In genomic region chr1:248857749-248858095, GRCh38 we compare ENCODE assay signal across 8 cellular contexts. TPM values are rescaled to one million over a fixed set of nuclear protein-coding genes. Genes with fewer than 3 reads are reported as not detected.
DNase-seq lines count a peak whose midpoint lies in the region; ATAC-seq and TF ChIP-seq lines count a peak whose summit lies in the region.

No MANE protein-coding gene starts in this region.

- H3K27me3 Mint-ChIP-seq in CD4-positive, CD25-positive, alpha-beta regulatory T cell = no peaks in the 10 kb centered on the region
- no peaks in the 10 kb centered on the region for H3K27me3 Mint-ChIP-seq in natural killer cell (ENCODE audit: low read depth in 2 of 2)

- H3K27me3 ChIP-seq in CD4-positive, CD25-positive, alpha-beta regulatory T cell (ENCODE audit: control insufficient read depth, insufficient read depth, low read length) = no peaks in the 10 kb centered on the region

- peak in 1 of 3 donors; percentile 19 for DNase-seq in CD4-positive, CD25-positive, alpha-beta regulatory T cell
- DNase-seq in choroid plexus epithelial cell (ENCODE audit: low read depth) (no peak), natural killer cell (no peak), hippocampal formation (lab: John Stamatoyannopoulos, UW) (no peak)
- no peak for DNase-seq in activated CD4-positive, CD25-positive, alpha-beta regulatory T cell treated with anti-CD3 and anti-CD28 coated beads, Interleukin-2, amount 50 U/mL, for 72 hours

- intact Hi-C loops in natural killer cell (cut with micrococcal nuclease) = loop anchor here (1.0 kb wide), 2 partner anchors 19 to 31 kb away; partner anchors contain the start of gene ZNF672

- peaks cover 26% of the 10 kb centered on the region for H3K4me1 ChIP-seq in CD4-positive, CD25-positive, alpha-beta regulatory T cell (ENCODE audit: control insufficient read depth, insufficient read depth, low read length, poor library complexity, severe bottlenecking)

- H3K4me1 Mint-ChIP-seq in CD4-positive, CD25-positive, alpha-beta regulatory T cell = peaks cover 15 to 71% (median 36%) of the 10 kb centered on the region in 4 donors
- peaks cover 35 to 46% of the 10 kb centered on the region in 2 donors for H3K4me1 Mint-ChIP-seq in natural killer cell

- H3K27ac ChIP-seq in CD4-positive, CD25-positive, alpha-beta regulatory T cell (ENCODE audit: insufficient read depth, low read length, poor library complexity, severe bottlenecking) = peak overlapping the region; percentile 41

- H3K36me3 Mint-ChIP-seq in CD4-positive, CD25-positive, alpha-beta regulatory T cell = peaks cover 11% of the 10 kb centered on the region
- H3K36me3 Mint-ChIP-seq in natural killer cell = no peaks in the 10 kb centered on the region

- H3K9me3 ChIP-seq in CD4-positive, CD25-positive, alpha-beta regulatory T cell (ENCODE audit: control insufficient read depth in 2 of 2, low read length in 2 of 2) = no peaks in the 10 kb centered on the region

- TF ChIP-seq CTCF in choroid plexus epithelial cell (conservative IDR thresholded peaks at IDR 0.05; ENCODE audit: low read depth, low read length) (no peak), natural killer cell (IDR thresholded peaks at IDR 0.05) (no peak)

- TF ChIP-seq POLR2A in GM18505 (IDR thresholded peaks at IDR 0.05; ENCODE audit: borderline replicate concordance, extremely low read depth, insufficient read depth, insufficient read length) = no peak

- H3K27ac Mint-ChIP-seq in CD4-positive, CD25-positive, alpha-beta regulatory T cell = peak overlapping the region; percentile 93 to 99 (median 97)
- H3K27ac Mint-ChIP-seq in natural killer cell = peak overlapping the region; percentile 90 to 94

- H3K4me3 Mint-ChIP-seq in CD4-positive, CD25-positive, alpha-beta regulatory T cell = peak overlapping the region; percentile 71 to 98 (median 94)
- peak overlapping the region; percentile 86 for H3K4me3 Mint-ChIP-seq in natural killer cell

- H3K9me3 Mint-ChIP-seq in CD4-positive, CD25-positive, alpha-beta regulatory T cell = no peaks in the 10 kb centered on the region
- no peaks in the 10 kb centered on the region for H3K9me3 Mint-ChIP-seq in natural killer cell

- peak overlapping the region; percentile 57 for H3K4me3 ChIP-seq in CD4-positive, CD25-positive, alpha-beta regulatory T cell (ENCODE audit: low read depth, low read length)
- H3K4me3 ChIP-seq in choroid plexus epithelial cell (ENCODE audit: low read depth, low read length) = peak overlapping the region; percentile 83

- H3K36me3 ChIP-seq in CD4-positive, CD25-positive, alpha-beta regulatory T cell (ENCODE audit: control insufficient read depth, insufficient read depth, low read length) = peaks cover 2% of the 10 kb centered on the region

- no peak for ATAC-seq in CD4-positive, CD25-positive, alpha-beta regulatory T cell (ENCODE audit: low read depth in 2 of 2)
- ATAC-seq in HG03442 (IDR thresholded peaks at IDR 0.05; ENCODE audit: unreplicated experiment) = peak; percentile 0
- no peak for ATAC-seq in natural killer cell
- ATAC-seq in HG02870 (IDR thresholded peaks at IDR 0.05; ENCODE audit: unreplicated experiment) = no peak
- no peak for ATAC-seq in GM18505 (IDR thresholded peaks at IDR 0.05; ENCODE audit: unreplicated experiment)

RNA-seq across cellular contexts. Expression of gene ZNF692, which starts 1.2 kb away (rescaled TPM):
- 50.6 TPM for total RNA-seq in CD4-positive, CD25-positive, alpha-beta regulatory T cell
- 1 to 10 TPM; 6.0 to 9.8 (median 7.2) TPM for polyA plus RNA-seq in CD4-positive, CD25-positive, alpha-beta regulatory T cell
- total RNA-seq in natural killer cell = 10 to 100 TPM; 50.4 to 58.7 (median 52.3) TPM

RNA-seq across cellular contexts. Expression of gene ZNF672, which starts 19.7 kb away (rescaled TPM):
- 39.1 TPM for total RNA-seq in CD4-positive, CD25-positive, alpha-beta regulatory T cell
- polyA plus RNA-seq in CD4-positive, CD25-positive, alpha-beta regulatory T cell = 10 to 100 TPM; 24.8 to 33.3 (median 27.5) TPM
- total RNA-seq in natural killer cell = 10 to 100 TPM; 29.0 to 41.8 (median 38.7) TPM

RNA-seq across cellular contexts. Expression of gene SH3BP5L, which starts 32.0 kb away (rescaled TPM):
- total RNA-seq in CD4-positive, CD25-positive, alpha-beta regulatory T cell = 18.3 TPM
- polyA plus RNA-seq in CD4-positive, CD25-positive, alpha-beta regulatory T cell = 1 to 10 TPM; 2.2 to 6.5 (median 4.5) TPM
- total RNA-seq in natural killer cell = 10 to 100 TPM; 19.0 to 27.5 (median 22.9) TPM

RNA-seq across cellular contexts. Expression of gene PGBD2, which starts 48.3 kb away (rescaled TPM):
- 3.2 TPM for total RNA-seq in CD4-positive, CD25-positive, alpha-beta regulatory T cell
- 10 to 100 TPM in 1 of 4 donors, 1 to 10 TPM in 3; 7.2 to 10.8 (median 8.3) TPM for polyA plus RNA-seq in CD4-positive, CD25-positive, alpha-beta regulatory T cell
- 1 to 10 TPM; 3.1 to 9.2 (median 6.2) TPM for total RNA-seq in natural killer cell
